In genomic region chr2:197455428-197455827, GRCh38 we compare ENCODE assay signal across 12 cellular contexts. TPM values are rescaled to one million over a fixed set of nuclear protein-coding genes. Genes with fewer than 3 reads are reported as not detected.
DNase-seq lines count a peak whose midpoint lies in the region; ATAC-seq and TF ChIP-seq lines count a peak whose summit lies in the region.
"Had no signal": no experiment of that assay in that cellular context is flagged by ENCODE, and none has a peak within 500 bp of the region (broad histone marks: within the 10 kb centered on the region; RNA-seq: fewer than 3 reads in every experiment).

No MANE protein-coding gene starts in this region.

- H3K27me3 Mint-ChIP-seq in chondrocyte (ENCODE audit: low read depth) = no peaks in the 10 kb centered on the region

- H3F3A ChIP-seq in SK-N-SH (replicated peaks; ENCODE audit: insufficient read depth) = peaks cover 11% of the 10 kb centered on the region

- no peak for ATAC-seq in SK-N-SH treated with all-trans-retinoic acid at 6 μM for 48 hours
- ATAC-seq: gastroesophageal sphincter had no signal

- 88% methylated on average over 1 of the region's 1 CpG for WGBS in SK-N-SH (ENCODE audit: low lambda C conversion rate)

- peaks cover 56% of the 10 kb centered on the region for H4K20me1 ChIP-seq in SK-N-SH (ENCODE audit: insufficient read depth)

- no peaks in the 10 kb centered on the region for H3K9me3 ChIP-seq in SK-N-SH
- no peaks in the 10 kb centered on the region for H3K9me3 ChIP-seq in neuron (ENCODE audit: low read length)
- H3K9me3 ChIP-seq: gastroesophageal sphincter, testis had no signal

- TF ChIP-seq EP300 in SK-N-SH (IDR thresholded peaks at IDR 0.05; ENCODE audit: borderline replicate concordance in 1 of 2, low read depth in 1 of 2, low read length in 1 of 2) = no peak

- H3K4me1 ChIP-seq in SK-N-SH (ENCODE audit: control insufficient read depth in 1 of 2, insufficient read depth in 2 of 2, low read depth in 1 of 2, low read length in 1 of 2) (no peaks in the 10 kb centered on the region; a peak in 2 of 4 replicates), neuron (ENCODE audit: insufficient read depth, low read length) (peaks cover 13% of the 10 kb centered on the region)

- CTCF ChIA-PET in SK-N-SH (lab: Yijun Ruan, JAX) = interaction anchor here (1.5 kb wide), 1 partner anchor 9 kb away, joined by 5 read pairs; no protein-coding TSS in a partner anchor

- H3K4me3 Mint-ChIP-seq in chondrocyte (ENCODE audit: unreplicated experiment) = no peak overlapping the region

- H3K9me3 Mint-ChIP-seq in chondrocyte (ENCODE audit: low read depth) = no peaks in the 10 kb centered on the region

- H3K4me1 Mint-ChIP-seq in chondrocyte (ENCODE audit: low read depth) = peaks cover 47% of the 10 kb centered on the region

- TF ChIP-seq CTCF in SK-N-SH (IDR thresholded peaks at IDR 0.05) (no peak), NB4 (IDR thresholded peaks at IDR 0.05; ENCODE audit: low read depth, low read length) (no peak), chondrocyte (IDR thresholded peaks at IDR 0.05) (no peak)

- no peak overlapping the region for H3K4me3 ChIP-seq in SK-N-SH (ENCODE audit: low read depth in 2 of 2, low read length in 1 of 2)
- peak overlapping the region; percentile 98 for H3K4me3 ChIP-seq in NB4 (ENCODE audit: low read depth, low read length)
- H3K4me3 ChIP-seq in neuron (ENCODE audit: low read length) = peak overlapping the region; percentile 85
- H3K4me3 ChIP-seq: testis had no signal

- peaks cover 6 to 12% of the 10 kb centered on the region in 2 experiments for H3K36me3 ChIP-seq in SK-N-SH (replicated peaks in 1 of 2; ENCODE audit: control insufficient read depth in 1 of 2, insufficient read depth in 2 of 2, low read length in 1 of 2)
- peaks cover under 1% of the 10 kb centered on the region for H3K36me3 ChIP-seq in neuron (ENCODE audit: insufficient read depth, low read length)

- DNase-seq in SK-N-SH (no peak), NB4 (ENCODE audit: low read depth) (no peak), chondrocyte (ENCODE audit: low spot score) (no peak), GOT3 (lab: John Stamatoyannopoulos, UW) (no peak), NCI-H1436 (lab: John Stamatoyannopoulos, UW) (no peak), cerebellar nuclear complex (lab: John Stamatoyannopoulos, UW) (no peak)
- DNase-seq: amniotic stem cell, islet precursor cell, testis had no signal

- H3K36me3 Mint-ChIP-seq in chondrocyte (ENCODE audit: low read depth) = peaks cover 3% of the 10 kb centered on the region

- no peaks in the 10 kb centered on the region for H3K27me3 ChIP-seq in SK-N-SH (ENCODE audit: insufficient read depth)
- H3K27me3 ChIP-seq in neuron (ENCODE audit: insufficient read depth, low read length) = no peaks in the 10 kb centered on the region
- H3K27me3 ChIP-seq: gastroesophageal sphincter, testis had no signal

- no peak for TF ChIP-seq RAD21 in SK-N-SH (IDR thresholded peaks at IDR 0.05; ENCODE audit: low read length)

- H3K4me2 ChIP-seq in SK-N-SH = peak overlapping the region; percentile 69; the same call in 1 of the 2 replicates

- H3K79me2 ChIP-seq in SK-N-SH (ENCODE audit: insufficient read depth) = peaks cover 69% of the 10 kb centered on the region

- H3K9me2 ChIP-seq in SK-N-SH = no peaks in the 10 kb centered on the region

- TF ChIP-seq POLR2A in NB4 (IDR thresholded peaks at IDR 0.05; ENCODE audit: extremely low read depth, insufficient read length) = no peak

- H3K27ac Mint-ChIP-seq in chondrocyte (ENCODE audit: unreplicated experiment) = peak overlapping the region; percentile 24

- H3K9ac ChIP-seq in SK-N-SH = no peak overlapping the region

- H3K27ac ChIP-seq in SK-N-SH (ENCODE audit: low read depth in 2 of 2, low read length in 1 of 2) = no peak overlapping the region
- H3K27ac ChIP-seq: testis had no signal

- no peak overlapping the region for H2AFZ ChIP-seq in SK-N-SH (ENCODE audit: low read depth)
- no peak overlapping the region for H2AFZ ChIP-seq in neuron (ENCODE audit: low read depth, low read length)

- POLR2A ChIA-PET in SK-N-SH (lab: Yijun Ruan, JAX) = interaction anchor here (0.6 to 1.8 kb wide), 3 partner anchors 14 to 61 kb away, joined by 3 to 8 read pairs (median 5); partner anchors contain the start of genes HSPD1, HSPE1 and MOB4

TF ChIP-seq in SK-N-SH, 30 proteins besides CTCF, POLR2A, EP300 and RAD21 (continues in another document):
- TF ChIP-seq USF2 (IDR thresholded peaks at IDR 0.05; ENCODE audit: borderline replicate concordance, low read depth, low read length) (no peak), NRF1 (IDR thresholded peaks at IDR 0.05; ENCODE audit: low read depth, low read length) (no peak), FOSL2 (IDR thresholded peaks at IDR 0.05; ENCODE audit: borderline replicate concordance, low read depth) (no peak), TEAD4 (IDR thresholded peaks at IDR 0.05; ENCODE audit: borderline replicate concordance, insufficient read depth) (no peak), RXRA (IDR thresholded peaks at IDR 0.05; ENCODE audit: borderline replicate concordance, low read depth) (no peak), PBX3 (IDR thresholded peaks at IDR 0.05) (no peak), TAF1 (IDR thresholded peaks at IDR 0.05; ENCODE audit: borderline replicate concordance, low read depth, low read length) (no peak)

TF ChIP-seq in SK-N-SH treated with all-trans-retinoic acid at 6 μM for 48 hours, 23 proteins besides CTCF, POLR2A, EP300 and RAD21:
- TF ChIP-seq PATZ1 (CRISPR knock-in tag; IDR thresholded peaks at IDR 0.05; ENCODE audit: borderline replicate concordance) = no peak
- no peak for TF ChIP-seq ZFP3 (CRISPR knock-in tag; IDR thresholded peaks at IDR 0.05)
- no peak for TF ChIP-seq CSDC2 (CRISPR knock-in tag; IDR thresholded peaks at IDR 0.05)
- TF ChIP-seq ARNTL (CRISPR knock-in tag; IDR thresholded peaks at IDR 0.05; ENCODE audit: borderline replicate concordance, low read depth) = no peak
- TF ChIP-seq SNAI2 (CRISPR knock-in tag; IDR thresholded peaks at IDR 0.05) = no peak
- TF ChIP-seq ZNF8 (CRISPR knock-in tag; IDR thresholded peaks at IDR 0.05) = no peak
- no peak for TF ChIP-seq BACH2 (CRISPR knock-in tag; IDR thresholded peaks at IDR 0.05; ENCODE audit: borderline replicate concordance)

RNA-seq across cellular contexts. Expression of gene COQ10B, which starts 2.1 kb away (rescaled TPM):
- polyA plus RNA-seq in SK-N-SH (2012; rRNA removed) = 3.6 and 4.5 TPM in 2 replicates
- polyA plus RNA-seq in SK-N-SH (2012; cell fraction: cytosol; rRNA removed) = 7.6 and 10.7 TPM in 2 replicates
- 1.4 and 3.2 TPM in 2 replicates for polyA plus RNA-seq in SK-N-SH (2012; cell fraction: nucleus; rRNA removed)
- 28.5 to 33.9 TPM (median 33.5 TPM) in 3 replicates for total RNA-seq in chondrocyte

RNA-seq across cellular contexts. Expression of gene SF3B1, which starts 20.6 kb away (rescaled TPM):
- 162 and 276 TPM in 2 replicates for polyA plus RNA-seq in SK-N-SH (2012; rRNA removed)
- 126 and 144 TPM in 2 replicates for polyA plus RNA-seq in SK-N-SH (2012; cell fraction: cytosol; rRNA removed)
- 576 and 1,267 TPM in 2 replicates for polyA plus RNA-seq in SK-N-SH (2012; cell fraction: nucleus; rRNA removed)
- total RNA-seq in chondrocyte = 211 to 249 TPM (median 216 TPM) in 3 replicates

RNA-seq across cellular contexts. Expression of gene HSPD1, which starts 44.2 kb away (rescaled TPM):
- 212 and 227 TPM in 2 replicates for polyA plus RNA-seq in SK-N-SH (2012; rRNA removed)
- 255 and 362 TPM in 2 replicates for polyA plus RNA-seq in SK-N-SH (2012; cell fraction: cytosol; rRNA removed)
- polyA plus RNA-seq in SK-N-SH (2012; cell fraction: nucleus; rRNA removed) = 101 and 200 TPM in 2 replicates
- total RNA-seq in chondrocyte = 149 to 195 TPM (median 152 TPM) in 3 replicates

RNA-seq across cellular contexts. Expression of gene HSPE1, which starts 44.8 kb away (rescaled TPM):
- 130 and 142 TPM in 2 replicates for polyA plus RNA-seq in SK-N-SH (2012; rRNA removed)
- 214 and 427 TPM in 2 replicates for polyA plus RNA-seq in SK-N-SH (2012; cell fraction: cytosol; rRNA removed)
- polyA plus RNA-seq in SK-N-SH (2012; cell fraction: nucleus; rRNA removed) = 26.6 and 39.8 TPM in 2 replicates
- total RNA-seq in chondrocyte = 55.2 to 99.6 TPM (median 55.4 TPM) in 3 replicates

Comparison
In these comparisons a context has a peak if more than half of its experiments do, and no peak if none do; other contexts are left out.
1. H3K4me3 ChIP-seq: peak in NB4 (single experiment) and neuron (single experiment); none in SK-N-SH (0 of 2).